1 cellular context compared by ENCODE assay signal in genomic region chr11:130314749-130315285, GRCh38.
TF ChIP-seq lines count a peak whose summit lies in the region.

Gene ZBTB44, minus strand, starts transcription at chr11:130314917. Its CDS starts 53,044 bp downstream, at chr11:130261873.

TF ChIP-seq in GM12878, 131 proteins besides CTCF, POLR2A, EP300 and RAD21 (continued from another document and continues in another):
- TF ChIP-seq CEBPZ (IDR thresholded peaks at IDR 0.05; ENCODE audit: low read depth, low read length) (no peak), SUZ12 (IDR thresholded peaks at IDR 0.05; ENCODE audit: unreplicated experiment) (no peak), HDGF (IDR thresholded peaks at IDR 0.05) (no peak), ZNF592 (IDR thresholded peaks at IDR 0.05) (no peak), ZBTB40 (IDR thresholded peaks at IDR 0.05; ENCODE audit: borderline replicate concordance) (no peak), HSF1 (IDR thresholded peaks at IDR 0.05; ENCODE audit: low read depth, low read length) (no peak), STAT3 (IDR thresholded peaks at IDR 0.05; ENCODE audit: low read depth, low read length) (no peak), ZNF207 (IDR thresholded peaks at IDR 0.05; ENCODE audit: borderline replicate concordance) (no peak), NFYA (IDR thresholded peaks at IDR 0.05; ENCODE audit: borderline replicate concordance, low read depth, low read length) (no peak), SP1 (IDR thresholded peaks at IDR 0.05; ENCODE audit: low read depth, low read length) (no peak), CBFB (IDR thresholded peaks at IDR 0.05; ENCODE audit: low read depth) (no peak), NR2C2 (IDR thresholded peaks at IDR 0.05; ENCODE audit: borderline replicate concordance, control insufficient read depth, insufficient read length, low read depth) (no peak), RAD51 (IDR thresholded peaks at IDR 0.05) (no peak), SMAD1 (IDR thresholded peaks at IDR 0.05; ENCODE audit: low read depth, partially characterized antibody) (peak; percentile 29), RCOR1 (conservative IDR thresholded peaks at IDR 0.05; ENCODE audit: low read depth, low read length) (no peak), ZNF274 (IDR thresholded peaks at IDR 0.05; ENCODE audit: insufficient read depth, insufficient read length) (no peak), CUX1 (IDR thresholded peaks at IDR 0.05; ENCODE audit: insufficient replicate concordance, low read depth, low read length) (no peak), E2F4 (IDR thresholded peaks at IDR 0.05; ENCODE audit: low read depth, low read length) (no peak), ZBTB4 (CRISPR knock-in tag; IDR thresholded peaks at IDR 0.05) (no peak), POLR2AphosphoS5 (IDR thresholded peaks at IDR 0.05; ENCODE audit: low read length) (peak; percentile 73), SMARCA5 (IDR thresholded peaks at IDR 0.05) (no peak), BHLHE40 (IDR thresholded peaks at IDR 0.05; ENCODE audit: borderline replicate concordance in 1 of 2, low read depth in 2 of 2, low read length in 1 of 2) (peak; percentile 60 to 69; a peak in 3 of 4 replicates), SRF (IDR thresholded peaks at IDR 0.05; ENCODE audit: low read depth in 2 of 2, low read length in 2 of 2) (no peak), FOS (IDR thresholded peaks at IDR 0.05; ENCODE audit: borderline replicate concordance, extremely low read depth, insufficient read length) (no peak)
